6 cellular contexts compared by ENCODE assay signal in the genomic region with DNA sequence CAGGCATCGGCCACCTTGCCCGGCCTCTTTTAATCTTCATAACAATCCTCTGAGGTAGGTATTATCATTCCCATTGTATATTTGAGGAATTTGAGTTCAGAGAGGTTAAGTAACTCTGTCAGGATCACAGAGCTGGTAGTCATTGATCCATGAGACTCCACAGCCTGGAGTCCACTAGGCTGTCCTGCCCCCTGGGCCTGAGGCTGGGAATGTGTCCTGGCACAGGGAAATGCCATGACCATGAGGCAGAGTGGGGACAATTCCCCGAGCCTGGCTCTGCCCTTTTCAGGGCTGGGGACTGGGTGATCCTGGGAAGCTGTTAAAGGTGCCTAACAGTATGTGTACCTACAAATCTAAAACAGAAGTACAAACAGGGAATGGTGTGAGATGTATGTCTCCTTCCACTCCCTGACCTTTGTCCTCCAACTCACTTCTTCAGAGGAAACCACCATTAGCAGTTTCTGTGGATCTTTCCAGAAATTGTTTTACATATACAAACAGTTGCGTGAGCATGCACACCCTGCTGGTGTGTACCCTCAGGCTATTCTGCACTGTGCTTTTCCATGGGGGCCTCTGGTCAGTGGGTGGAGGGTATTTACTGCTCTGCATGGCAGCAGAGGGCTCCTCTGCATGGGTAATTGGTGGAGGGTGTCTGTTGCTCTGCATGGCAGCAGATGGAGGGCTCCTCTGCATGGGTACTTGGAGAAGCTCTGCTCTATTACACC.
"Had no signal": no experiment of that assay in that cellular context is flagged by ENCODE, and none has a peak within 500 bp of the region (broad histone marks: within the 10 kb centered on the region; RNA-seq: fewer than 3 reads in every experiment).

No MANE protein-coding gene starts in this region.

- H3K27me3 ChIP-seq: body of pancreas, right atrium auricular region had no signal

- H3K4me3 ChIP-seq: body of pancreas, lung, prostate gland, right atrium auricular region, smooth muscle cell had no signal

- H3K9me3 ChIP-seq: body of pancreas, prostate gland, right atrium auricular region had no signal

- H3K36me3 ChIP-seq: prostate gland, right atrium auricular region, WERI-Rb-1 had no signal

- H3K4me2 ChIP-seq: smooth muscle cell had no signal

- H3K27ac ChIP-seq: body of pancreas, prostate gland, right atrium auricular region, WERI-Rb-1 had no signal

- H3K4me1 ChIP-seq: body of pancreas, prostate gland had no signal
